ENCODE assay signal across 8 cellular contexts in genomic region chr15:70478251-70478990, GRCh38.
DNase-seq lines count a peak whose midpoint lies in the region; ATAC-seq and FAIRE-seq lines count a peak whose summit lies in the region.

No MANE protein-coding gene starts in this region.

- no peak for FAIRE-seq in small intestine (lab: Jason Lieb, UNC)

- H3K4me1 ChIP-seq in small intestine (ENCODE audit: control insufficient read depth in 2 of 2, insufficient read depth in 1 of 2, low read depth in 1 of 2, low read length in 1 of 2), result peaks cover 0 to 2% of the 10 kb centered on the region in 2 donors

- DNase-seq in Caki2 (ENCODE audit: low read depth), result peak; percentile 41
- DNase-seq in NCI-H1417 (lab: John Stamatoyannopoulos, UW), result peak in 2 of 3 experiments; percentile 78 to 90
- peak; percentile 69 for DNase-seq in kidney glomerular epithelial cell (lab: John Stamatoyannopoulos, UW)
- no peak for DNase-seq in SW 1271 (lab: John Stamatoyannopoulos, UW)
- DNase-seq in small intestine, result no peak
- no peak for DNase-seq in central memory CD4-positive, alpha-beta T cell
- DNase-seq in stimulated activated CD4-positive, alpha-beta T cell treated with anti-CD3 and anti-CD28 coated beads, Interleukin-4, amount 100 ng/mL, for 24 hours, result no peak

- no peaks in the 10 kb centered on the region for H3K36me3 ChIP-seq in small intestine (ENCODE audit: control insufficient read depth in 2 of 2, insufficient read depth in 2 of 2, low read length in 2 of 2)

- no peak overlapping the region for H3K4me3 ChIP-seq in small intestine (ENCODE audit: low read depth in 1 of 2, low read length in 2 of 2)

- 67 to 74% (median 68%) methylated on average over 19 of the region's 19 CpGs for WGBS in small intestine, 3 donors

- peak; percentile 54 for ATAC-seq in GM19438 (IDR thresholded peaks at IDR 0.05; ENCODE audit: low read depth, unreplicated experiment)

- no peaks in the 10 kb centered on the region for H3K9me3 ChIP-seq in small intestine (ENCODE audit: control insufficient read depth, low read depth)

- H3K27me3 ChIP-seq in small intestine (ENCODE audit: control insufficient read depth in 2 of 2, insufficient read depth in 2 of 2, low read length in 2 of 2), result peaks cover 0 to 4% of the 10 kb centered on the region in 2 donors

- H3K27ac ChIP-seq in small intestine (ENCODE audit: low read depth in 1 of 2, low read length in 1 of 2), result peak overlapping the region in 1 of 2 donors; percentile 6

- in situ Hi-C loops in Caki2 (cut with HindIII; ENCODE audit: low pct_unique_long_range_greater_than_20kb, low sequenced_read_pairs), result no loop called here

Comparison
In these comparisons a context has a peak if more than half of its experiments do, and no peak if none do; other contexts are left out.
1. DNase-seq: peak in Caki2 (single experiment), NCI-H1417 (2 of 3) and kidney glomerular epithelial cell (single experiment); none in SW 1271 (0 of 2), small intestine (single experiment), central memory CD4-positive, alpha-beta T cell (single experiment) and stimulated activated CD4-positive, alpha-beta T cell treated with anti-CD3 and anti-CD28 coated beads, Interleukin-4, amount 100 ng/mL, for 24 hours (single experiment).